1 cellular context compared by ENCODE assay signal in genomic region chr4:48848799-48849198, GRCh38. TPM values are rescaled to one million over a fixed set of nuclear protein-coding genes. Genes with fewer than 3 reads are reported as not detected.
"Had no signal": no experiment of that assay in that cellular context is flagged by ENCODE, and none has a peak within 500 bp of the region (broad histone marks: within the 10 kb centered on the region; RNA-seq: fewer than 3 reads in every experiment).

No MANE protein-coding gene starts in this region.

RNA-seq across cellular contexts. Expression of gene OCIAD2, which starts 57.8 kb away (rescaled TPM):
- total RNA-seq: G401 had no signal
